ENCODE assay signal across 8 cellular contexts in genomic region chr5:177455036-177455660, GRCh38. TPM values are rescaled to one million over a fixed set of nuclear protein-coding genes. Genes with fewer than 3 reads are reported as not detected.
DNase-seq lines count a peak whose midpoint lies in the region; ATAC-seq, FAIRE-seq and TF ChIP-seq lines count a peak whose summit lies in the region.

No MANE protein-coding gene starts in this region.

- peak; percentile 97 for DNase-seq in DMS 273 (lab: John Stamatoyannopoulos, UW; ENCODE audit: unreplicated experiment)
- DNase-seq in GM20000 (ENCODE audit: low spot score), result peak; percentile 95
- DNase-seq in HTR-8/SVneo (ENCODE audit: insufficient read length, low spot score), result peak; percentile 68
- peak; percentile 87 for DNase-seq in OCI-M1 (lab: John Stamatoyannopoulos, UW)
- DNase-seq in activated T-cell treated with anti-CD3 and anti-CD28 coated beads, Interleukin-2, amount 50 U/mL, for 4 hours, result peak; percentile 90
- DNase-seq in fibroblast of gingiva (ENCODE audit: low read depth), result peak; percentile 37
- DNase-seq in nephron progenitor cell, result peak; percentile 86
- peak; percentile 96 to 98 for DNase-seq in stimulated activated naive CD8-positive, alpha-beta T cell treated with anti-CD3 and anti-CD28 coated beads, Interleukin-15, amount 100 ng/mL, for 72 hours

- peaks cover 26% of the 10 kb centered on the region for H3K4me1 Mint-ChIP-seq in activated T-cell treated with anti-CD3 and anti-CD28 coated beads, Interleukin-2, amount 50 U/mL, for 4 hours (ENCODE audit: low read depth)
- peaks cover 33% of the 10 kb centered on the region for H3K4me1 Mint-ChIP-seq in nephron progenitor cell
- peaks cover 50% of the 10 kb centered on the region for H3K4me1 Mint-ChIP-seq in stimulated activated naive CD8-positive, alpha-beta T cell treated with anti-CD3 and anti-CD28 coated beads, Interleukin-15, amount 100 ng/mL, for 72 hours

- H3K27ac Mint-ChIP-seq in nephron progenitor cell, result peak overlapping the region; percentile 54
- peak overlapping the region in 1 of 2 donors; percentile 94 for H3K27ac Mint-ChIP-seq in stimulated activated naive CD8-positive, alpha-beta T cell treated with anti-CD3 and anti-CD28 coated beads, Interleukin-15, amount 100 ng/mL, for 72 hours

- no peaks in the 10 kb centered on the region for H3K9me3 Mint-ChIP-seq in activated T-cell treated with anti-CD3 and anti-CD28 coated beads, Interleukin-2, amount 50 U/mL, for 4 hours
- no peaks in the 10 kb centered on the region for H3K9me3 Mint-ChIP-seq in nephron progenitor cell
- no peaks in the 10 kb centered on the region for H3K9me3 Mint-ChIP-seq in stimulated activated naive CD8-positive, alpha-beta T cell treated with anti-CD3 and anti-CD28 coated beads, Interleukin-15, amount 100 ng/mL, for 72 hours

- peak; percentile 65 to 66 for ATAC-seq in activated T-cell treated with anti-CD3 and anti-CD28 coated beads, Interleukin-2, amount 50 U/mL, for 4 hours
- ATAC-seq in stimulated activated naive CD8-positive, alpha-beta T cell treated with anti-CD3 and anti-CD28 coated beads, Interleukin-15, amount 100 ng/mL, for 72 hours, result peak; percentile 76

- H3K36me3 Mint-ChIP-seq in activated T-cell treated with anti-CD3 and anti-CD28 coated beads, Interleukin-2, amount 50 U/mL, for 4 hours (ENCODE audit: insufficient read depth), result no peaks in the 10 kb centered on the region
- H3K36me3 Mint-ChIP-seq in nephron progenitor cell (ENCODE audit: low read depth), result peaks cover 22% of the 10 kb centered on the region

- peak; percentile 93 for FAIRE-seq in HTR-8/SVneo (lab: Jason Lieb, UNC)

- peak; percentile 77 for TF ChIP-seq CTCF in GM20000 (IDR thresholded peaks at IDR 0.05; ENCODE audit: extremely low read depth, missing control alignments)
- TF ChIP-seq CTCF in nephron progenitor cell (IDR thresholded peaks at IDR 0.05), result peak; percentile 44

- no peaks in the 10 kb centered on the region for H3K27me3 Mint-ChIP-seq in activated T-cell treated with anti-CD3 and anti-CD28 coated beads, Interleukin-2, amount 50 U/mL, for 4 hours (ENCODE audit: low read depth)
- peaks cover 13% of the 10 kb centered on the region for H3K27me3 Mint-ChIP-seq in nephron progenitor cell (ENCODE audit: low read depth, poor library complexity)
- no peaks in the 10 kb centered on the region for H3K27me3 Mint-ChIP-seq in stimulated activated naive CD8-positive, alpha-beta T cell treated with anti-CD3 and anti-CD28 coated beads, Interleukin-15, amount 100 ng/mL, for 72 hours

- H3K4me3 Mint-ChIP-seq in activated T-cell treated with anti-CD3 and anti-CD28 coated beads, Interleukin-2, amount 50 U/mL, for 4 hours, result peak overlapping the region; percentile 70
- peak overlapping the region; percentile 74 for H3K4me3 Mint-ChIP-seq in nephron progenitor cell
- peak overlapping the region; percentile 82 to 84 for H3K4me3 Mint-ChIP-seq in stimulated activated naive CD8-positive, alpha-beta T cell treated with anti-CD3 and anti-CD28 coated beads, Interleukin-15, amount 100 ng/mL, for 72 hours

RNA-seq across cellular contexts. Expression of gene PRR7, which starts 8.5 kb away (rescaled TPM):
- total RNA-seq in activated T-cell treated with anti-CD3 and anti-CD28 coated beads, Interleukin-2, amount 50 U/mL, for 4 hours, result 10 to 100 TPM; 11.7 to 19.8 (median 14.2) TPM

RNA-seq across cellular contexts. Expression of gene DBN1, which starts 18.3 kb away (rescaled TPM):
- 10 to 100 TPM; 16.6 to 48.5 (median 21.6) TPM for total RNA-seq in activated T-cell treated with anti-CD3 and anti-CD28 coated beads, Interleukin-2, amount 50 U/mL, for 4 hours

RNA-seq across cellular contexts. Expression of gene GRK6, which starts 28.7 kb away (rescaled TPM):
- 100 to 1,000 TPM; 140 to 163 (median 158) TPM for total RNA-seq in activated T-cell treated with anti-CD3 and anti-CD28 coated beads, Interleukin-2, amount 50 U/mL, for 4 hours

RNA-seq across cellular contexts. Expression of gene PDLIM7, which starts 42.3 kb away (rescaled TPM):
- total RNA-seq in activated T-cell treated with anti-CD3 and anti-CD28 coated beads, Interleukin-2, amount 50 U/mL, for 4 hours, result 10 to 100 TPM; 18.0 to 22.1 (median 19.0) TPM

RNA-seq across cellular contexts. Expression of gene F12, which starts 45.8 kb away (rescaled TPM):
- total RNA-seq in activated T-cell treated with anti-CD3 and anti-CD28 coated beads, Interleukin-2, amount 50 U/mL, for 4 hours, result 1 to 10 TPM; 1.7 to 5.7 (median 3.1) TPM

Comparison
In these comparisons a context has a peak if more than half of its experiments do, and no peak if none do; other contexts are left out.
1. Peak in every context shown above with its lines: DNase-seq and ATAC-seq.
2. DNase-seq: peak in every context shown above with its lines; median percentile 97 in DMS 273; 97 in stimulated activated naive CD8-positive, alpha-beta T cell treated with anti-CD3 and anti-CD28 coated beads, Interleukin-15, amount 100 ng/mL, for 72 hours; 95 in GM20000; 90 in activated T-cell treated with anti-CD3 and anti-CD28 coated beads, Interleukin-2, amount 50 U/mL, for 4 hours; 87 in OCI-M1; 86 in nephron progenitor cell; 68 in HTR-8/SVneo; 37 in fibroblast of gingiva.